In the genomic region with DNA sequence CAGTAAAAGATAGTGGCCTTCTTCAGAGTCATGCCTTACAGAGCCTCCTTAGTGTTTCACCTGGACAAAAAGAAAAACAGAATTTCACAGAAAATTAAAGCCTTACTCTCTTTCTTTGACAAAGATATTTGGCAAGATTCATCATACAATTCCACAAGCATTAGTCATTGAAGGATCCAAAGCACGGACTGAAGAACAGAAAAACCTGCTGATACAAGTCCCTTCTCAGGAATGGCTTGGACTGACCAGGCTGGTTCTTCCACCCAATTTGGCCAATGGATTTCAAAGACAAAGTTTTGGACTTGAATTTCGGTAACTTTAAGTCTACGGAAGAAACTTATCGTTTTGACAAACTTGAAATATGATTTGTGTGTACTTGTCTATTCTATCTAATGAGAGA, we compare ENCODE assay signal across 18 cellular contexts. TPM values are rescaled to one million over a fixed set of nuclear protein-coding genes. Genes with fewer than 3 reads are reported as not detected.
DNase-seq lines count a peak whose midpoint lies in the region; ATAC-seq and TF ChIP-seq lines count a peak whose summit lies in the region.
"Had no signal": no experiment of that assay in that cellular context is flagged by ENCODE, and none has a peak within 500 bp of the region (broad histone marks: within the 10 kb centered on the region; RNA-seq: fewer than 3 reads in every experiment).

No MANE protein-coding gene starts in this region.

- H3K4me3 ChIP-seq in astrocyte of the spinal cord (ENCODE audit: low read depth, low read length) (no peak overlapping the region), colonic mucosa (no peak overlapping the region)
- H3K4me3 ChIP-seq: tibial nerve had no signal

- H3K4me1 ChIP-seq in colonic mucosa, result no peaks in the 10 kb centered on the region
- H3K4me1 ChIP-seq: tibial nerve had no signal

- intact Hi-C loops in colonic mucosa (cut with DNase I), result no loop called here

- no peak overlapping the region for H3K27ac Mint-ChIP-seq in activated CD8-positive, alpha-beta T cell treated with anti-CD3 and anti-CD28 coated beads, Interleukin-2, amount 10 ng/mL, durations not matched to agents 7 days and 5 days
- H3K27ac Mint-ChIP-seq: effector memory CD8-positive, alpha-beta T cell; memory B cell had no signal

- no peaks in the 10 kb centered on the region for H3K36me3 Mint-ChIP-seq in activated CD8-positive, alpha-beta T cell treated with anti-CD3 and anti-CD28 coated beads, Interleukin-2, amount 10 ng/mL, durations not matched to agents 7 days and 5 days (ENCODE audit: low read depth)
- H3K36me3 Mint-ChIP-seq: memory B cell had no signal

- in situ Hi-C loops in ACHN (cut with HindIII; ENCODE audit: low pct_ligation_motif_present, low pct_unique_long_range_greater_than_20kb, low sequenced_read_pairs), result no loop called here
- in situ Hi-C loops in astrocyte of the spinal cord (cut with HindIII; ENCODE audit: low sequenced_read_pairs), result no loop called here

- no peaks in the 10 kb centered on the region for H3K36me3 ChIP-seq in colonic mucosa
- H3K36me3 ChIP-seq: tibial nerve had no signal

- POLR2A ChIA-PET in activated CD8-positive, alpha-beta T cell treated with anti-CD3 and anti-CD28 coated beads, Interleukin-2, amount 10 ng/mL, durations not matched to agents 7 days and 5 days (lab: Charles Lee), result no interaction called here

- no peaks in the 10 kb centered on the region for H3K9me3 Mint-ChIP-seq in activated CD8-positive, alpha-beta T cell treated with anti-CD3 and anti-CD28 coated beads, Interleukin-2, amount 10 ng/mL, durations not matched to agents 7 days and 5 days (ENCODE audit: insufficient read depth)
- H3K9me3 Mint-ChIP-seq: effector memory CD8-positive, alpha-beta T cell; memory B cell had no signal

- no peak overlapping the region for H3K4me3 Mint-ChIP-seq in activated CD8-positive, alpha-beta T cell treated with anti-CD3 and anti-CD28 coated beads, Interleukin-2, amount 10 ng/mL, durations not matched to agents 7 days and 5 days
- H3K4me3 Mint-ChIP-seq: effector memory CD8-positive, alpha-beta T cell; memory B cell had no signal

- CTCF ChIA-PET in activated CD8-positive, alpha-beta T cell treated with anti-CD3 and anti-CD28 coated beads, Interleukin-2, amount 10 ng/mL, durations not matched to agents 7 days and 5 days (lab: Charles Lee), result no interaction called here

- H3K27me3 Mint-ChIP-seq in activated CD8-positive, alpha-beta T cell treated with anti-CD3 and anti-CD28 coated beads, Interleukin-2, amount 10 ng/mL, durations not matched to agents 7 days and 5 days (ENCODE audit: low read depth), result no peaks in the 10 kb centered on the region
- H3K27me3 Mint-ChIP-seq: effector memory CD8-positive, alpha-beta T cell; memory B cell had no signal

- no peak for TF ChIP-seq CTCF in astrocyte of the spinal cord (IDR thresholded peaks at IDR 0.05; ENCODE audit: low read depth, low read length)
- TF ChIP-seq CTCF in colonic mucosa (IDR thresholded peaks at IDR 0.05), result no peak

- no peak overlapping the region for H3K27ac ChIP-seq in colonic mucosa
- H3K27ac ChIP-seq: tibial nerve had no signal

- H3K4me1 Mint-ChIP-seq in activated CD8-positive, alpha-beta T cell treated with anti-CD3 and anti-CD28 coated beads, Interleukin-2, amount 10 ng/mL, durations not matched to agents 7 days and 5 days (ENCODE audit: low read depth), result no peaks in the 10 kb centered on the region

- H3K9me3 ChIP-seq in colonic mucosa, result no peaks in the 10 kb centered on the region
- H3K9me3 ChIP-seq: tibial nerve had no signal

- DNase-seq in ACHN (peak; percentile 50), HPDE6-E6E7 (ENCODE audit: extremely low spot score) (peak; percentile 76), astrocyte of the spinal cord (ENCODE audit: low read depth, low spot score) (peak; percentile 75), hepatic stellate cell (ENCODE audit: low spot score) (peak; percentile 18), NCI-H510A (lab: John Stamatoyannopoulos, UW) (no peak), colonic mucosa (no peak)
- no peak for DNase-seq in activated CD8-positive, alpha-beta T cell treated with anti-CD3 and anti-CD28 coated beads, Interleukin-2, amount 10 ng/mL, durations not matched to agents 7 days and 5 days
- DNase-seq: activated T-cell treated with anti-CD3 and anti-CD28 coated beads, Interleukin-2, amount 50 U/mL, for 48 hours; anterior cingulate cortex; effector memory CD8-positive, alpha-beta T cell; Karpas-422; NCI-H2029; NK-92 treated with Interleukin-12 subunit alpha and Interleukin-12 subunit beta, amount 100 ng/mL, for 24 hours; nucleus accumbens had no signal

- no peak overlapping the region for H3K9ac ChIP-seq in colonic mucosa (ENCODE audit: low read depth in 2 of 2, low read length in 2 of 2)

- H3K27me3 ChIP-seq in colonic mucosa, result no peaks in the 10 kb centered on the region
- H3K27me3 ChIP-seq: tibial nerve had no signal

- no peak for ATAC-seq in activated CD8-positive, alpha-beta T cell treated with anti-CD3 and anti-CD28 coated beads, Interleukin-2, amount 10 ng/mL, durations not matched to agents 7 days and 5 days
- ATAC-seq in GM21528 (IDR thresholded peaks at IDR 0.05; ENCODE audit: low FRiP score, unreplicated experiment), result no peak
- ATAC-seq: activated CD4-positive, CD25-positive, alpha-beta regulatory T cell treated with anti-CD3 and anti-CD28 coated beads, Interleukin-2, amount 50 U/mL, for 24 hours; effector memory CD8-positive, alpha-beta T cell had no signal

RNA-seq across cellular contexts. Expression of a gene that starts 39.1 kb away (rescaled TPM):
- 100 to 1,000 TPM in 1 of 2 donors, 10 to 100 TPM in 1; 86.2 to 117 TPM for total RNA-seq in colonic mucosa
- 1 to 10 TPM; 5.8 to 6.2 TPM for total RNA-seq in activated CD8-positive, alpha-beta T cell treated with anti-CD3 and anti-CD28 coated beads, Interleukin-2, amount 10 ng/mL, durations not matched to agents 7 days and 5 days

Comparison
In these comparisons a context has a peak if more than half of its experiments do, and no peak if none do; other contexts are left out.
1. DNase-seq: peak in ACHN (single experiment), HPDE6-E6E7 (single experiment), astrocyte of the spinal cord (single experiment) and hepatic stellate cell (single experiment); none in NCI-H510A (single experiment), colonic mucosa (single experiment) and activated CD8-positive, alpha-beta T cell treated with anti-CD3 and anti-CD28 coated beads, Interleukin-2, amount 10 ng/mL, durations not matched to agents 7 days and 5 days (single experiment).
2. RNA of a gene that starts 39.1 kb away (total RNA-seq): 86.2 to 117 TPM in colonic mucosa; 5.8 to 6.2 TPM in activated CD8-positive, alpha-beta T cell treated with anti-CD3 and anti-CD28 coated beads, Interleukin-2, amount 10 ng/mL, durations not matched to agents 7 days and 5 days; every median in the first group is over 10 times any median in the second.